Comparison of ENCODE assay signal across 24 cellular contexts in genomic region chr3:111584724-111585123, GRCh38. TPM values are rescaled to one million over a fixed set of nuclear protein-coding genes. Genes with fewer than 3 reads are reported as not detected.
DNase-seq lines count a peak whose midpoint lies in the region; ATAC-seq, FAIRE-seq and TF ChIP-seq lines count a peak whose summit lies in the region.
"Had no signal": no experiment of that assay in that cellular context is flagged by ENCODE, and none has a peak within 500 bp of the region (broad histone marks: within the 10 kb centered on the region; RNA-seq: fewer than 3 reads in every experiment).

No MANE protein-coding gene starts in this region.

- H3K4me3 Mint-ChIP-seq in CD4-positive, alpha-beta T cell, result no peak overlapping the region
- peak overlapping the region; percentile 18; the same call in 1 of the 2 replicates for H3K4me3 Mint-ChIP-seq in HFFc6
- no peak overlapping the region for H3K4me3 Mint-ChIP-seq in astrocyte (ENCODE audit: unreplicated experiment)
- no peak overlapping the region for H3K4me3 Mint-ChIP-seq in CD8-positive, alpha-beta T cell
- H3K4me3 Mint-ChIP-seq: IgD-negative memory B cell, memory B cell, WTC11 had no signal

- H4K20me1 ChIP-seq in astrocyte (ENCODE audit: insufficient read depth, low read length), result no peaks in the 10 kb centered on the region
- no peaks in the 10 kb centered on the region for H4K20me1 ChIP-seq in osteoblast (ENCODE audit: insufficient read depth, low read length)

- POLR2A ChIA-PET in CD4-positive, alpha-beta T cell (lab: Charles Lee), result no interaction called here
- POLR2A ChIA-PET in CD8-positive, alpha-beta T cell (lab: Charles Lee), result no interaction called here

- no peak overlapping the region for H3K9ac ChIP-seq in astrocyte (ENCODE audit: low read length)
- H3K9ac ChIP-seq: SK-N-SH had no signal

- no peak overlapping the region for H2AFZ ChIP-seq in astrocyte (ENCODE audit: low read depth, low read length)
- no peak overlapping the region for H2AFZ ChIP-seq in osteoblast (ENCODE audit: low read length)

- no peaks in the 10 kb centered on the region for H3K79me2 ChIP-seq in astrocyte (ENCODE audit: insufficient read depth, low read length)
- H3K79me2 ChIP-seq in osteoblast (ENCODE audit: insufficient read depth, low read length), result no peaks in the 10 kb centered on the region

- H3K4me2 ChIP-seq in astrocyte (ENCODE audit: low read length) (no peak overlapping the region), osteoblast (ENCODE audit: insufficient read depth, low read length) (no peak overlapping the region)
- H3K4me2 ChIP-seq: SK-N-SH had no signal

- no peak overlapping the region for H3K27ac ChIP-seq in CD4-positive, alpha-beta T cell (ENCODE audit: low read depth, low read length)
- H3K27ac ChIP-seq in astrocyte (ENCODE audit: low read depth, low read length), result no peak overlapping the region
- peak overlapping the region; percentile 39 for H3K27ac ChIP-seq in osteoblast (ENCODE audit: low read depth, low read length)
- no peak overlapping the region for H3K27ac ChIP-seq in CD8-positive, alpha-beta T cell (ENCODE audit: low read depth, low read length)
- H3K27ac ChIP-seq: psoas muscle, uterus had no signal

- H3K4me3 ChIP-seq in astrocyte (ENCODE audit: insufficient read depth, low read depth, low read length) (no peak overlapping the region), osteoblast (ENCODE audit: insufficient read depth, low read length) (no peak overlapping the region)
- H3K4me3 ChIP-seq in CD8-positive, alpha-beta T cell (ENCODE audit: low read depth, low read length), result no peak overlapping the region
- H3K4me3 ChIP-seq: psoas muscle, uterus had no signal

- CTCF ChIA-PET in CD4-positive, alpha-beta T cell (lab: Charles Lee), result interaction anchor here (0.9 kb wide), 1 partner anchor 32 kb away, joined by 3 read pairs; no protein-coding TSS in a partner anchor
- CTCF ChIA-PET in CD8-positive, alpha-beta T cell (lab: Charles Lee), result interaction anchor here (1.6 kb wide), 1 partner anchor 106 kb away, joined by 4 read pairs; no protein-coding TSS in a partner anchor

- H3K36me3 ChIP-seq in astrocyte (ENCODE audit: insufficient read depth, low read length) (no peaks in the 10 kb centered on the region), osteoblast (ENCODE audit: insufficient read depth, low read length) (no peaks in the 10 kb centered on the region)
- peaks cover 12% of the 10 kb centered on the region for H3K36me3 ChIP-seq in CD8-positive, alpha-beta T cell (ENCODE audit: insufficient read depth, low read length)
- H3K36me3 ChIP-seq: uterus had no signal

- no peaks in the 10 kb centered on the region for H3K27me3 ChIP-seq in CD4-positive, alpha-beta T cell (ENCODE audit: control insufficient read depth, insufficient read depth, low read length)
- no peaks in the 10 kb centered on the region for H3K27me3 ChIP-seq in astrocyte (ENCODE audit: insufficient read depth, low read length)
- no peaks in the 10 kb centered on the region for H3K27me3 ChIP-seq in osteoblast (ENCODE audit: insufficient read depth, low read length)
- no peaks in the 10 kb centered on the region for H3K27me3 ChIP-seq in CD8-positive, alpha-beta T cell (ENCODE audit: insufficient read depth, low read length)
- H3K27me3 ChIP-seq: uterus had no signal

- peaks cover 97% of the 10 kb centered on the region for H3K36me3 Mint-ChIP-seq in CD4-positive, alpha-beta T cell (ENCODE audit: low read depth)
- H3K36me3 Mint-ChIP-seq in HFFc6 (ENCODE audit: low read depth) (peaks cover 28% of the 10 kb centered on the region), astrocyte (ENCODE audit: low read depth, unreplicated experiment) (peaks cover 3% of the 10 kb centered on the region)
- peaks cover 91% of the 10 kb centered on the region for H3K36me3 Mint-ChIP-seq in CD8-positive, alpha-beta T cell

- intact Hi-C loops in CD4-positive, alpha-beta T cell (cut with DNase I, micrococcal nuclease), result no loop called here
- intact Hi-C loops in CD8-positive, alpha-beta T cell (cut with DNase I, micrococcal nuclease), result no loop called here

- H3K27me3 Mint-ChIP-seq in CD4-positive, alpha-beta T cell, result no peaks in the 10 kb centered on the region
- H3K27me3 Mint-ChIP-seq in HFFc6 (ENCODE audit: insufficient read depth), result no peaks in the 10 kb centered on the region; the same call in none of the 2 replicates
- no peaks in the 10 kb centered on the region for H3K27me3 Mint-ChIP-seq in astrocyte (ENCODE audit: low read depth, unreplicated experiment)
- H3K27me3 Mint-ChIP-seq in CD8-positive, alpha-beta T cell (ENCODE audit: low read depth), result no peaks in the 10 kb centered on the region
- H3K27me3 Mint-ChIP-seq: memory B cell had no signal

- H3K9me3 Mint-ChIP-seq in CD4-positive, alpha-beta T cell, result no peaks in the 10 kb centered on the region
- no peaks in the 10 kb centered on the region; the same call in none of the 2 replicates for H3K9me3 Mint-ChIP-seq in HFFc6
- peaks cover 7% of the 10 kb centered on the region for H3K9me3 Mint-ChIP-seq in astrocyte (ENCODE audit: unreplicated experiment)
- no peaks in the 10 kb centered on the region for H3K9me3 Mint-ChIP-seq in CD8-positive, alpha-beta T cell
- H3K9me3 Mint-ChIP-seq: memory B cell had no signal

- ATAC-seq in CD4-positive, alpha-beta T cell (ENCODE audit: poor library complexity), result no peak
- ATAC-seq in CD8-positive, alpha-beta T cell, result no peak
- ATAC-seq: psoas muscle, WTC11 had no signal

- H3K9me3 ChIP-seq in CD4-positive, alpha-beta T cell (ENCODE audit: control insufficient read depth, low read length), result no peaks in the 10 kb centered on the region
- H3K9me3 ChIP-seq in astrocyte (ENCODE audit: insufficient read depth, low read depth, low read length), result no peaks in the 10 kb centered on the region
- no peaks in the 10 kb centered on the region for H3K9me3 ChIP-seq in osteoblast (ENCODE audit: low read depth, low read length)
- no peaks in the 10 kb centered on the region for H3K9me3 ChIP-seq in CD8-positive, alpha-beta T cell (ENCODE audit: low read length)
- H3K9me3 ChIP-seq: psoas muscle, SK-N-SH, uterus had no signal

- no peak for TF ChIP-seq CTCF in CD4-positive, alpha-beta T cell (IDR thresholded peaks at IDR 0.05)
- TF ChIP-seq CTCF in HFFc6 (IDR thresholded peaks at IDR 0.05) (no peak), astrocyte (IDR thresholded peaks at IDR 0.05; ENCODE audit: insufficient read depth, low read depth, low read length) (no peak), osteoblast (IDR thresholded peaks at IDR 0.05; ENCODE audit: extremely low read depth, low read depth, low read length) (no peak)
- no peak for TF ChIP-seq CTCF in CD8-positive, alpha-beta T cell (IDR thresholded peaks at IDR 0.05)

- H3K4me1 ChIP-seq in astrocyte (ENCODE audit: insufficient read depth, low read length) (peaks cover 28% of the 10 kb centered on the region), osteoblast (ENCODE audit: insufficient read depth, low read length) (peaks cover 52% of the 10 kb centered on the region)
- H3K4me1 ChIP-seq in CD8-positive, alpha-beta T cell (ENCODE audit: insufficient read depth, low read length), result no peaks in the 10 kb centered on the region
- H3K4me1 ChIP-seq: psoas muscle, uterus had no signal

- peak overlapping the region; percentile 31 for H3K27ac Mint-ChIP-seq in CD4-positive, alpha-beta T cell
- no peak overlapping the region for H3K27ac Mint-ChIP-seq in HFFc6
- no peak overlapping the region for H3K27ac Mint-ChIP-seq in astrocyte (ENCODE audit: unreplicated experiment)
- H3K27ac Mint-ChIP-seq in CD8-positive, alpha-beta T cell, result no peak overlapping the region
- H3K27ac Mint-ChIP-seq: IgD-negative memory B cell, memory B cell, WTC11 had no signal

- H3K4me1 Mint-ChIP-seq in CD4-positive, alpha-beta T cell (ENCODE audit: low read depth), result peaks cover 59% of the 10 kb centered on the region
- H3K4me1 Mint-ChIP-seq in HFFc6 (ENCODE audit: low read depth), result peaks cover 88% of the 10 kb centered on the region
- H3K4me1 Mint-ChIP-seq in astrocyte (ENCODE audit: low read depth, unreplicated experiment), result peaks cover 39% of the 10 kb centered on the region
- peaks cover 46% of the 10 kb centered on the region for H3K4me1 Mint-ChIP-seq in CD8-positive, alpha-beta T cell (ENCODE audit: low read depth)
- H3K4me1 Mint-ChIP-seq: memory B cell, WTC11 had no signal

- FAIRE-seq in astrocyte (lab: Jason Lieb, UNC), result no peak
- FAIRE-seq: D721Med had no signal

- no peak for DNase-seq in CD4-positive, alpha-beta T cell
- DNase-seq in HFFc6 (no peak), astrocyte (ENCODE audit: low read depth) (peak; percentile 26), osteoblast (ENCODE audit: insufficient read length, low spot score, missing footprints) (peak; percentile 45), islet precursor cell (no peak), globus pallidus (ENCODE audit: low spot score) (no peak)
- DNase-seq in CD8-positive, alpha-beta T cell, result no peak
- DNase-seq: activated effector memory CD4-positive, alpha-beta T cell treated with anti-CD3 and anti-CD28 coated beads, Interleukin-2, amount 50 U/mL, for 16 hours; amygdala; C1 segment of cervical spinal cord; caudate nucleus; dermis blood vessel endothelial cell; NCI-H1105 treated with DMSO at 0.1 percent for 48 hours; NCI-H2029; NCI-H82; psoas muscle; SK-N-SH; substantia nigra; uterus had no signal

RNA-seq across cellular contexts. Expression of gene ZBED2, which starts 10.4 kb away (rescaled TPM):
- under 1 TPM in 1 of 2 experiments, not detected in 1; 0.11 TPM for total RNA-seq in CD4-positive, alpha-beta T cell
- total RNA-seq in HFFc6 (2021; fragmentation: NEBNext Ultra II Directional; extraction: Animal tissue kit (Norgen Biotek cat#: 25700)), result under 1 TPM; 0.07 to 0.32 (median 0.20) TPM
- total RNA-seq in astrocyte, result 0.36 and 1.0 TPM in 2 replicates
- under 0.01 TPM in 1 of 2 replicates, not detected in the other for total RNA-seq in osteoblast
- total RNA-seq in CD8-positive, alpha-beta T cell, result under 1 TPM; 0.19 to 0.22 TPM
- total RNA-seq: dermis blood vessel endothelial cell, fibroblast of lung, psoas muscle had no signal

RNA-seq across cellular contexts. Expression of gene CD96, which starts 42.7 kb away (rescaled TPM):
- total RNA-seq in CD4-positive, alpha-beta T cell, result 100 to 1,000 TPM; 194 to 205 TPM
- total RNA-seq in HFFc6 (2021; fragmentation: NEBNext Ultra II Directional; extraction: Animal tissue kit (Norgen Biotek cat#: 25700)), result not detected
- total RNA-seq in astrocyte (0.61 and 1.0 TPM in 2 replicates), osteoblast (under 0.01 TPM in 1 of 2 replicates, not detected in the other)
- 100 to 1,000 TPM; 218 to 219 TPM for total RNA-seq in CD8-positive, alpha-beta T cell
- total RNA-seq: dermis blood vessel endothelial cell, fibroblast of lung had no signal

Comparison
In these comparisons a context has a peak if more than half of its experiments do, and no peak if none do; other contexts are left out.
1. DNase-seq: peak in astrocyte (single experiment) and osteoblast (single experiment); none in CD4-positive, alpha-beta T cell (0 of 10), HFFc6 (single experiment), islet precursor cell (single experiment), globus pallidus (single experiment) and CD8-positive, alpha-beta T cell (0 of 7).
2. RNA of gene CD96, which starts 42.7 kb away (total RNA-seq): 218 to 219 TPM in CD8-positive, alpha-beta T cell and 194 to 205 TPM in CD4-positive, alpha-beta T cell; 0.61 to 1.0 TPM in astrocyte, not detected in HFFc6 and under 0.01 TPM in osteoblast; every median in the first group is over 10 times any median in the second.